Comparison of ENCODE assay signal across 8 cellular contexts in genomic region chr18:35344736-35345459, GRCh38. TPM values are rescaled to one million over a fixed set of nuclear protein-coding genes. Genes with fewer than 3 reads are reported as not detected.
DNase-seq lines count a peak whose midpoint lies in the region; ATAC-seq and TF ChIP-seq lines count a peak whose summit lies in the region.

No MANE protein-coding gene starts in this region.

- DNase-seq in DMS79 (lab: John Stamatoyannopoulos, UW) (peak; percentile 76), midbrain (lab: John Stamatoyannopoulos, UW) (peak; percentile 62), GM19238 (ENCODE audit: insufficient read length, low spot score) (no peak), HK-2 (ENCODE audit: unreplicated experiment) (no peak)
- DNase-seq in central memory CD4-positive, alpha-beta T cell: no peak

- H3K27me3 Mint-ChIP-seq in IgD-negative memory B cell (no peaks in the 10 kb centered on the region), brain (peaks cover 11% of the 10 kb centered on the region)

- no peak for ATAC-seq in HG03095 (IDR thresholded peaks at IDR 0.05; ENCODE audit: unreplicated experiment)

- H3K9me3 Mint-ChIP-seq in IgD-negative memory B cell (no peaks in the 10 kb centered on the region), brain (peaks cover 0 to 3% (median 0%) of the 10 kb centered on the region in 5 experiments)

- H3K4me3 Mint-ChIP-seq in IgD-negative memory B cell (peak overlapping the region; percentile 93 to 98 (median 97)), brain (peak overlapping the region; percentile 98 to 100 (median 99))

- H3K27ac Mint-ChIP-seq in IgD-negative memory B cell: peak overlapping the region; percentile 98
- H3K27ac Mint-ChIP-seq in brain: peak overlapping the region; percentile 97 to 100 (median 99)

- peaks cover 33 to 44% (median 33%) of the 10 kb centered on the region in 3 donors for H3K4me1 Mint-ChIP-seq in IgD-negative memory B cell
- peaks cover 66% of the 10 kb centered on the region for H3K4me1 Mint-ChIP-seq in brain

- H3K36me3 Mint-ChIP-seq in IgD-negative memory B cell (no peaks in the 10 kb centered on the region), brain (peaks cover 6% of the 10 kb centered on the region)

- TF ChIP-seq CTCF in brain (conservative IDR thresholded peaks at IDR 0.05): no peak

RNA-seq across cellular contexts. Expression of gene ZNF24, which starts 0.7 kb away (rescaled TPM):
- polyA plus RNA-seq in IgD-negative memory B cell (86.9 TPM), brain (ENCODE audit: insufficient read depth, low read depth, low replicate concordance) (18.3 TPM)

RNA-seq across cellular contexts. Expression of gene ZNF396, which starts 32.2 kb away (rescaled TPM):
- 1.5 TPM for polyA plus RNA-seq in IgD-negative memory B cell
- polyA plus RNA-seq in brain (ENCODE audit: insufficient read depth, low read depth, low replicate concordance): 1.3 TPM

RNA-seq across cellular contexts. Expression of gene ZSCAN30, which starts 54.9 kb away (rescaled TPM):
- polyA plus RNA-seq in IgD-negative memory B cell: 4.8 TPM
- 11.9 TPM for polyA plus RNA-seq in brain (ENCODE audit: insufficient read depth, low read depth, low replicate concordance)

Comparison
In these comparisons a context has a peak if more than half of its experiments do, and no peak if none do; other contexts are left out.
1. DNase-seq: peak in DMS79 (single experiment) and midbrain (single experiment); none in central memory CD4-positive, alpha-beta T cell (single experiment), GM19238 (single experiment) and HK-2 (single experiment).